Comparison of ENCODE assay signal across 1 cellular context in genomic region chr6:2021713-2022125, GRCh38.
TF ChIP-seq lines count a peak whose summit lies in the region.

No MANE protein-coding gene starts in this region.

TF ChIP-seq in HEK293, 187 proteins besides CTCF, POLR2A, EP300 and RAD21 (continued from another document and continues in another):
- TF ChIP-seq SALL2 (tag by site-specific recombination; IDR thresholded peaks at IDR 0.05; ENCODE audit: borderline replicate concordance), result no peak
- TF ChIP-seq ZNF121 (tag by site-specific recombination; IDR thresholded peaks at IDR 0.05), result 0 out of 2 replicates have a peak, but pooled peaks have one; percentile 39
- TF ChIP-seq ZNF518A (tag by site-specific recombination; conservative IDR thresholded peaks at IDR 0.05; ENCODE audit: low read depth), result peak; percentile 47; the same call in 1 of the 2 replicates
- TF ChIP-seq ZNF280D (tag by site-specific recombination; IDR thresholded peaks at IDR 0.05), result no peak
- peak; percentile 95 for TF ChIP-seq ZNF629 (tag by site-specific recombination; IDR thresholded peaks at IDR 0.05)
- no peak for TF ChIP-seq ZNF157 (tag by site-specific recombination; IDR thresholded peaks at IDR 0.05)
- TF ChIP-seq SCRT1 (tag by site-specific recombination; IDR thresholded peaks at IDR 0.05; ENCODE audit: borderline replicate concordance), result peak; percentile 78
- TF ChIP-seq ZSCAN4 (tag by site-specific recombination; IDR thresholded peaks at IDR 0.05), result peak; percentile 51; the same call in 1 of the 2 replicates
- peak; percentile 75 for TF ChIP-seq PRDM4 (tag by site-specific recombination; IDR thresholded peaks at IDR 0.05)
- no peak for TF ChIP-seq ZNF23 (tag by site-specific recombination; IDR thresholded peaks at IDR 0.05; ENCODE audit: borderline replicate concordance)
- peak; percentile 89 for TF ChIP-seq ZNF324 (tag by site-specific recombination; IDR thresholded peaks at IDR 0.05)
- no peak for TF ChIP-seq ZNF138 (tag by site-specific recombination; IDR thresholded peaks at IDR 0.05; ENCODE audit: borderline replicate concordance)
- TF ChIP-seq ZNF510 (tag by site-specific recombination; IDR thresholded peaks at IDR 0.05; ENCODE audit: insufficient replicate concordance), result no peak
- peak; percentile 94 for TF ChIP-seq KLF10 (tag by site-specific recombination; IDR thresholded peaks at IDR 0.05)
- TF ChIP-seq KLF9 (tag by site-specific recombination; IDR thresholded peaks at IDR 0.05; ENCODE audit: low read depth), result no peak
- TF ChIP-seq ZBTB1 (tag by site-specific recombination; IDR thresholded peaks at IDR 0.05), result no peak
- no peak for TF ChIP-seq SP2 (tag by site-specific recombination; IDR thresholded peaks at IDR 0.05)
- peak; percentile 63; the same call in 1 of the 2 replicates for TF ChIP-seq ZNF391 (tag by site-specific recombination; IDR thresholded peaks at IDR 0.05; ENCODE audit: borderline replicate concordance, low read depth)
- peak; percentile 77 for TF ChIP-seq ZNF580 (tag by site-specific recombination; IDR thresholded peaks at IDR 0.05)
- 0 out of 2 replicates have a peak, but pooled peaks have one; percentile 67 for TF ChIP-seq KLF8 (tag by site-specific recombination; IDR thresholded peaks at IDR 0.05)
- TF ChIP-seq ZNF513 (tag by site-specific recombination; IDR thresholded peaks at IDR 0.05), result no peak
- peak; percentile 75 for TF ChIP-seq PATZ1 (tag by site-specific recombination; IDR thresholded peaks at IDR 0.05)
- peak; percentile 89 for TF ChIP-seq ZNF2 (tag by site-specific recombination; IDR thresholded peaks at IDR 0.05)
- TF ChIP-seq ZNF558 (tag by site-specific recombination; IDR thresholded peaks at IDR 0.05), result peak; percentile 91
- TF ChIP-seq PRDM10 (tag by site-specific recombination; IDR thresholded peaks at IDR 0.05), result peak; percentile 79
- peak; percentile 86 for TF ChIP-seq ZXDB (tag by site-specific recombination; IDR thresholded peaks at IDR 0.05)
- TF ChIP-seq ZNF132 (tag by site-specific recombination; IDR thresholded peaks at IDR 0.05; ENCODE audit: borderline replicate concordance), result no peak
- TF ChIP-seq YY1 (tag by site-specific recombination; IDR thresholded peaks at IDR 0.05), result 0 out of 2 replicates have a peak, but pooled peaks have one; percentile 50
- TF ChIP-seq ZBTB44 (tag by site-specific recombination; IDR thresholded peaks at IDR 0.05), result peak; percentile 98
- TF ChIP-seq GLIS1 (tag by site-specific recombination; IDR thresholded peaks at IDR 0.05), result peak; percentile 46
- TF ChIP-seq ZNF24 (tag by site-specific recombination; IDR thresholded peaks at IDR 0.05), result peak; percentile 96
